ENCODE assay signal across 1 cellular context in the genomic region with DNA sequence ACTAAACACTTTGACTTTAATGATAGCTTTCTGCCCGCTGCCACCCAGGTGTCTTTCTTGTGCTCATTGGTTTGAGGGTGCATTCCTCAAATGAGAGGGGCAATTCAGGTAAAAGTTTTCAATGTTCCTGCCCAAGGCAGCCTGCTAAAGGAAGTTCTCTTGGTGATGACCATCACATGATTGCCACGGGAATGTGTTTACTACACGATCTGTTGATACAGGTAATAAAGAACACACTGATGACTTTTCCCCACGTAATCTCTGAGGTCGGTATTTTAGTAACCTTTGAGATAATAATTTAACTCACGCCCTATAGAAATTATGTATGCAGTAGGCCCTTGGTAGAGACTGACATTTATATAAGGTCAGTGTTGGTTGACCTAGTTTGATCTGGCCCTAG.
TF ChIP-seq lines count a peak whose summit lies in the region.

No MANE protein-coding gene starts in this region.

TF ChIP-seq in HepG2, 621 proteins besides CTCF, POLR2A, EP300 and RAD21:
- TF ChIP-seq, protein P1, sequence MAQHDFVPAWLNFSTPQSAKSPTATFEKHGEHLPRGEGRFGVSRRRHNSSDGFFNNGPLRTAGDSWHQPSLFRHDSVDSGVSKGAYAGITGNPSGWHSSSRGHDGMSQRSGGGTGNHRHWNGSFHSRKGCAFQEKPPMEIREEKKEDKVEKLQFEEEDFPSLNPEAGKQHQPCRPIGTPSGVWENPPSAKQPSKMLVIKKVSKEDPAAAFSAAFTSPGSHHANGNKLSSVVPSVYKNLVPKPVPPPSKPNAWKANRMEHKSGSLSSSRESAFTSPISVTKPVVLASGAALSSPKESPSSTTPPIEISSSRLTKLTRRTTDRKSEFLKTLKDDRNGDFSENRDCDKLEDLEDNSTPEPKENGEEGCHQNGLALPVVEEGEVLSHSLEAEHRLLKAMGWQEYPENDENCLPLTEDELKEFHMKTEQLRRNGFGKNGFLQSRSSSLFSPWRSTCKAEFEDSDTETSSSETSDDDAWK (CRISPR knock-in tag; IDR thresholded peaks at IDR 0.05) = no peak
- TF ChIP-seq SIN3A (IDR thresholded peaks at IDR 0.05; ENCODE audit: borderline replicate concordance, low read depth, low read length) (no peak), ZNF556 (CRISPR knock-in tag; IDR thresholded peaks at IDR 0.05; ENCODE audit: borderline replicate concordance) (no peak), NCOA1 (CRISPR knock-in tag; IDR thresholded peaks at IDR 0.05) (no peak), PAF1 (CRISPR knock-in tag; IDR thresholded peaks at IDR 0.05) (0 out of 2 replicates have a peak, but pooled peaks have one; percentile 57), NONO (IDR thresholded peaks at IDR 0.05) (no peak), NONO (CRISPR knock-in tag; conservative IDR thresholded peaks at IDR 0.05) (0 out of 2 replicates have a peak, but pooled peaks have one; percentile 34), AHR (CRISPR knock-in tag; IDR thresholded peaks at IDR 0.05) (no peak), POLR2G (IDR thresholded peaks at IDR 0.05; ENCODE audit: low read depth, low read length) (0 out of 2 replicates have a peak, but pooled peaks have one; percentile 18), ZNF766 (CRISPR knock-in tag; IDR thresholded peaks at IDR 0.05; ENCODE audit: borderline replicate concordance) (no peak)
- TF ChIP-seq, protein P2, sequence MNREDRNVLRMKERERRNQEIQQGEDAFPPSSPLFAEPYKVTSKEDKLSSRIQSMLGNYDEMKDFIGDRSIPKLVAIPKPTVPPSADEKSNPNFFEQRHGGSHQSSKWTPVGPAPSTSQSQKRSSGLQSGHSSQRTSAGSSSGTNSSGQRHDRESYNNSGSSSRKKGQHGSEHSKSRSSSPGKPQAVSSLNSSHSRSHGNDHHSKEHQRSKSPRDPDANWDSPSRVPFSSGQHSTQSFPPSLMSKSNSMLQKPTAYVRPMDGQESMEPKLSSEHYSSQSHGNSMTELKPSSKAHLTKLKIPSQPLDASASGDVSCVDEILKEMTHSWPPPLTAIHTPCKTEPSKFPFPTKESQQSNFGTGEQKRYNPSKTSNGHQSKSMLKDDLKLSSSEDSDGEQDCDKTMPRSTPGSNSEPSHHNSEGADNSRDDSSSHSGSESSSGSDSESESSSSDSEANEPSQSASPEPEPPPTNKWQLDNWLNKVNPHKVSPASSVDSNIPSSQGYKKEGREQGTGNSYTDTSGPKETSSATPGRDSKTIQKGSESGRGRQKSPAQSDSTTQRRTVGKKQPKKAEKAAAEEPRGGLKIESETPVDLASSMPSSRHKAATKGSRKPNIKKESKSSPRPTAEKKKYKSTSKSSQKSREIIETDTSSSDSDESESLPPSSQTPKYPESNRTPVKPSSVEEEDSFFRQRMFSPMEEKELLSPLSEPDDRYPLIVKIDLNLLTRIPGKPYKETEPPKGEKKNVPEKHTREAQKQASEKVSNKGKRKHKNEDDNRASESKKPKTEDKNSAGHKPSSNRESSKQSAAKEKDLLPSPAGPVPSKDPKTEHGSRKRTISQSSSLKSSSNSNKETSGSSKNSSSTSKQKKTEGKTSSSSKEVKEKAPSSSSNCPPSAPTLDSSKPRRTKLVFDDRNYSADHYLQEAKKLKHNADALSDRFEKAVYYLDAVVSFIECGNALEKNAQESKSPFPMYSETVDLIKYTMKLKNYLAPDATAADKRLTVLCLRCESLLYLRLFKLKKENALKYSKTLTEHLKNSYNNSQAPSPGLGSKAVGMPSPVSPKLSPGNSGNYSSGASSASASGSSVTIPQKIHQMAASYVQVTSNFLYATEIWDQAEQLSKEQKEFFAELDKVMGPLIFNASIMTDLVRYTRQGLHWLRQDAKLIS (CRISPR knock-in tag; IDR thresholded peaks at IDR 0.05) = peak; percentile 61; the same call in 1 of the 2 replicates
